Comparison of ENCODE assay signal across 27 cellular contexts in the genomic region with DNA sequence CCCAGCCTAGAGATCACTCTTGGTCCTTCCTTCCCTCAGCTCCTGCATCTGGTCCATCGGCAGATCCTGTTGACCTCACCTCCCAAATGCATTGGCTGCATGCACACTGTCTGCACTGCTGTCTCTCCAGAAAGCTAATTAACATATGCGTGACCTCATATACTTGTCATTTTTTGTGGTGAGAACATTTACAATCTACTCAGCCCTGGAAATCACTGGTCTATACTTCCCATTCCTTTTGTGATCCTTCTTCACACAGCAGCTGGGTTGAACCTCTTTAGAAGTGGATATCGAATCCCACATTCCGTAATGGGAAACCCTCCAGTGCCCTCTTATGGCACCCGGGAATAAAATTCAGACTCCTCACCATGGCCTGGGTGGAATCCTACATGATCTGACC. TPM values are rescaled to one million over a fixed set of nuclear protein-coding genes. Genes with fewer than 3 reads are reported as not detected.
DNase-seq lines count a peak whose midpoint lies in the region; ATAC-seq and TF ChIP-seq lines count a peak whose summit lies in the region.
"Had no signal": no experiment of that assay in that cellular context is flagged by ENCODE, and none has a peak within 500 bp of the region (broad histone marks: within the 10 kb centered on the region; RNA-seq: fewer than 3 reads in every experiment).

No MANE protein-coding gene starts in this region.

- no peak overlapping the region for H3K4me3 Mint-ChIP-seq in nephron
- H3K4me3 Mint-ChIP-seq: activated CD4-positive, alpha-beta T cell treated with anti-CD3 and anti-CD28 coated beads, Interleukin-2, amount 10 ng/mL, durations not matched to agents 7 days and 5 days; activated T-cell treated with anti-CD3 and anti-CD28 coated beads, Interleukin-2, amount 50 U/mL, for 72 hours; T-helper 2 cell treated with Interferon-gamma antibody and Interleukin-4, amounts not matched to agents 5 μg/mL and 100 μg/mL, for 36 hours had no signal

- no peaks in the 10 kb centered on the region for H3K27me3 ChIP-seq in H7 (ENCODE audit: control insufficient read depth, insufficient read depth, low read length)
- H3K27me3 ChIP-seq: adrenal gland, breast epithelium, sigmoid colon had no signal

- peaks cover 20% of the 10 kb centered on the region for H3K27me3 Mint-ChIP-seq in nephron (ENCODE audit: low read depth)

- no peak for TF ChIP-seq CTCF in choroid plexus epithelial cell (conservative IDR thresholded peaks at IDR 0.05; ENCODE audit: low read depth, low read length)
- TF ChIP-seq CTCF in nephron (IDR thresholded peaks at IDR 0.05; ENCODE audit: unreplicated experiment in 3 of 3): no peak

- peak; percentile 35 for DNase-seq in H7
- peak; percentile 54 for DNase-seq in NCI-H2107 (lab: John Stamatoyannopoulos, UW)
- peak; percentile 48 for DNase-seq in choroid plexus epithelial cell (ENCODE audit: low read depth)
- no peak for DNase-seq in hypothalamus (lab: John Stamatoyannopoulos, UW)
- DNase-seq in activated naive CD4-positive, alpha-beta T cell (lab: John Stamatoyannopoulos, UW): no peak
- DNase-seq: activated CD4-positive, alpha-beta T cell treated with anti-CD3 and anti-CD28 coated beads, Interleukin-2, amount 10 ng/mL, durations not matched to agents 7 days and 5 days; activated naive CD4-positive, alpha-beta T cell treated with Interleukin-2 at 50 U/mL for 16 hours; activated T-cell treated with anti-CD3 and anti-CD28 coated beads, Interleukin-2, amount 50 U/mL, for 72 hours; adrenal gland; Calu3; effector CD4-positive, alpha-beta T cell; glutamatergic neuron; GOT3; left cardiac atrium; NCI-H1092 treated with DMSO at 0.1 percent for 48 hours; NCI-H2029; NCI-H446; NK-92 treated with Interleukin-12 subunit alpha and Interleukin-12 subunit beta, amount 100 ng/mL, for 24 hours; PC-9; psoas muscle; sigmoid colon; stimulated activated naive CD4-positive, alpha-beta T cell had no signal

- no peaks in the 10 kb centered on the region for H3K36me3 ChIP-seq in H7 (replicated peaks; ENCODE audit: control insufficient read depth, insufficient read depth, low read length)
- H3K36me3 ChIP-seq: adrenal gland, breast epithelium, sigmoid colon had no signal

- no peak for ATAC-seq in HG02884 (IDR thresholded peaks at IDR 0.05; ENCODE audit: unreplicated experiment)
- ATAC-seq: activated T-cell treated with anti-CD3 and anti-CD28 coated beads, Interleukin-2, amount 50 U/mL, for 72 hours; left cardiac atrium; psoas muscle; Right ventricle myocardium inferior had no signal

- H3K27ac Mint-ChIP-seq in nephron: peak overlapping the region in 2 of 3 experiments; percentile 28 to 51
- H3K27ac Mint-ChIP-seq: activated CD4-positive, alpha-beta T cell treated with anti-CD3 and anti-CD28 coated beads, Interleukin-2, amount 10 ng/mL, durations not matched to agents 7 days and 5 days; activated T-cell treated with anti-CD3 and anti-CD28 coated beads, Interleukin-2, amount 50 U/mL, for 72 hours; T-helper 2 cell treated with Interferon-gamma antibody and Interleukin-4, amounts not matched to agents 5 μg/mL and 100 μg/mL, for 36 hours had no signal

- H3K36me3 Mint-ChIP-seq in nephron (ENCODE audit: low read depth): no peaks in the 10 kb centered on the region

- H3K4me1 Mint-ChIP-seq in nephron: peaks cover 32% of the 10 kb centered on the region
- H3K4me1 Mint-ChIP-seq: activated CD4-positive, alpha-beta T cell treated with anti-CD3 and anti-CD28 coated beads, Interleukin-2, amount 10 ng/mL, durations not matched to agents 7 days and 5 days had no signal

- H3K9me3 Mint-ChIP-seq in nephron: no peaks in the 10 kb centered on the region
- H3K9me3 Mint-ChIP-seq: activated CD4-positive, alpha-beta T cell treated with anti-CD3 and anti-CD28 coated beads, Interleukin-2, amount 10 ng/mL, durations not matched to agents 7 days and 5 days; activated T-cell treated with anti-CD3 and anti-CD28 coated beads, Interleukin-2, amount 50 U/mL, for 72 hours; T-helper 2 cell treated with Interferon-gamma antibody and Interleukin-4, amounts not matched to agents 5 μg/mL and 100 μg/mL, for 36 hours had no signal

- H3K4me3 ChIP-seq in H7 (ENCODE audit: insufficient read depth, low read depth, low read length) (no peak overlapping the region), choroid plexus epithelial cell (ENCODE audit: low read depth, low read length) (no peak overlapping the region)
- H3K4me3 ChIP-seq: adrenal gland, breast epithelium, PC-9, psoas muscle, sigmoid colon had no signal

RNA-seq across cellular contexts. Expression of gene SMOC1, which starts 45.0 kb away (rescaled TPM):
- total RNA-seq in H7 (2014; rRNA removed; shearing (Covaris generic)): 0.11 and 0.14 TPM in 2 replicates
- total RNA-seq: activated CD4-positive, alpha-beta T cell treated with anti-CD3 and anti-CD28 coated beads, Interleukin-2, amount 10 ng/mL, durations not matched to agents 7 days and 5 days; activated T-cell treated with anti-CD3 and anti-CD28 coated beads, Interleukin-2, amount 50 U/mL, for 72 hours; PC-9 had no signal

Comparison
In these comparisons a context has a peak if more than half of its experiments do, and no peak if none do; other contexts are left out.
1. DNase-seq: peak in H7 (single experiment), NCI-H2107 (single experiment) and choroid plexus epithelial cell (single experiment); none in hypothalamus (0 of 51) and activated naive CD4-positive, alpha-beta T cell (0 of 4).